ENCODE assay signal across 1 cellular context in the genomic region with DNA sequence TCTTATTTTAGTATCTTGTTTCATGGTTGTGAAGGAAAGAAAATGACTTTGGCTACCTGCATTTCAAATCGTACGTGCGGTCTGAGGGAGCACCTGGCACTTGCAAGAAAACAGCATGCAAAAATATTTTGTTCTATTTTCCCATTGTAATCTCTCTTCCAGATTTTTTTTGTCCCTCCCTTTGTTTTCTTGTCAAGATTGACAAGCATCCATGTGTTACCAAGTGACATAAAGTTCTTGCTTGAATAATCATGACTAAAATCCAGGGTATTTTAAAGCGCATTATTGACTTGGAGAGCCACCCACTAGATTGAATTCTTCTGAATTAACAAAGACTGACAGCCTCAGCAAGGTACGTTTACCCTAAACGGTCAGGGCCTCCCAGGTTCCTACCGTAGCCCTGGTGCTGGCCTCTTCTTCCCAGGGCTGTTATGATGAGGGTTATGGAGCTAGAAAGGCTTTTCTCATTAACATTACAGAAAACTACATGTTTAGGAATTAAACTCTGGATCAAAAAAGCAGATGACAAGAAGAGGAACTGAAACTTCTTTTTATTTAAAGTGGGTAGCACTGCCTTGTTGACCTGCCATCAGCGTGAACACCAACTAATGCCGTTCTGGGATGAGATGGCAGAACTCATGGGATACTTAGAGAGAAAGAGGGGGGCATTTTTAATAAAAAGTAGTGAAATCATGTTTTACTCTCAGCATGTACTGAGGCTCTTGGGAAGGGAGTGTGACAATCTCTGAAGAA.
A peak's percentile ranks its signal among the peaks of the same experiment; 100 is the strongest.
TF ChIP-seq lines count a peak whose summit lies in the region.

No MANE protein-coding gene starts in this region.

TF ChIP-seq in GM12878, 131 proteins besides CTCF, POLR2A, EP300 and RAD21 (continued from another document and continues in another):
- TF ChIP-seq FOXM1 (IDR thresholded peaks at IDR 0.05; ENCODE audit: low read depth, low read length) (no peak), SPI1 (IDR thresholded peaks at IDR 0.05; ENCODE audit: borderline replicate concordance, insufficient read depth, low read depth, low read length) (peak; percentile 97), POLR2AphosphoS5 (IDR thresholded peaks at IDR 0.05; ENCODE audit: low read length) (no peak), MTA2 (IDR thresholded peaks at IDR 0.05; ENCODE audit: low read depth) (peak; percentile 72), NRF1 (conservative IDR thresholded peaks at IDR 0.05; ENCODE audit: low read depth, low read length) (no peak), ZNF274 (IDR thresholded peaks at IDR 0.05; ENCODE audit: insufficient read depth, insufficient read length) (no peak), KAT2A (conservative IDR thresholded peaks at IDR 0.05; ENCODE audit: control insufficient read depth, low read depth, low read length) (no peak), CHD4 (IDR thresholded peaks at IDR 0.05) (no peak), BCL11A (IDR thresholded peaks at IDR 0.05; ENCODE audit: low read depth, low read length) (0 out of 2 replicates have a peak, but pooled peaks have one; percentile 22), POLR2AphosphoS2 (IDR thresholded peaks at IDR 0.05; ENCODE audit: low read depth, low read length) (no peak), KLF5 (IDR thresholded peaks at IDR 0.05; ENCODE audit: partially characterized antibody) (no peak), HDAC6 (IDR thresholded peaks at IDR 0.05; ENCODE audit: unreplicated experiment) (no peak), SUZ12 (IDR thresholded peaks at IDR 0.05; ENCODE audit: unreplicated experiment) (no peak), BACH1 (IDR thresholded peaks at IDR 0.05; ENCODE audit: borderline replicate concordance) (peak; percentile 15; the same call in 1 of the 2 replicates), ZNF622 (IDR thresholded peaks at IDR 0.05) (no peak), PML (IDR thresholded peaks at IDR 0.05; ENCODE audit: low read length) (0 out of 2 replicates have a peak, but pooled peaks have one; percentile 21), SMARCA5 (IDR thresholded peaks at IDR 0.05) (no peak), SIN3A (IDR thresholded peaks at IDR 0.05; ENCODE audit: low read depth, low read length) (no peak), PAX8 (IDR thresholded peaks at IDR 0.05) (no peak), RUNX3 (IDR thresholded peaks at IDR 0.05; ENCODE audit: low read length) (0 out of 2 replicates have a peak, but pooled peaks have one; percentile 9), FOXK2 (IDR thresholded peaks at IDR 0.05) (no peak), ZNF384 (IDR thresholded peaks at IDR 0.05; ENCODE audit: borderline replicate concordance, low read depth, low read length) (no peak), SMAD1 (IDR thresholded peaks at IDR 0.05; ENCODE audit: low read depth, partially characterized antibody) (no peak), RBBP5 (conservative IDR thresholded peaks at IDR 0.05) (no peak), JUND (IDR thresholded peaks at IDR 0.05; ENCODE audit: low read depth, low read length) (no peak), JUNB (IDR thresholded peaks at IDR 0.05) (no peak), WRNIP1 (IDR thresholded peaks at IDR 0.05; ENCODE audit: borderline replicate concordance, low read depth, low read length) (no peak), KDM1A (IDR thresholded peaks at IDR 0.05; ENCODE audit: borderline replicate concordance) (no peak), NFIC (IDR thresholded peaks at IDR 0.05; ENCODE audit: low read depth, low read length) (0 out of 2 replicates have a peak, but pooled peaks have one; percentile 34)
- TF ChIP-seq, protein P1, sequence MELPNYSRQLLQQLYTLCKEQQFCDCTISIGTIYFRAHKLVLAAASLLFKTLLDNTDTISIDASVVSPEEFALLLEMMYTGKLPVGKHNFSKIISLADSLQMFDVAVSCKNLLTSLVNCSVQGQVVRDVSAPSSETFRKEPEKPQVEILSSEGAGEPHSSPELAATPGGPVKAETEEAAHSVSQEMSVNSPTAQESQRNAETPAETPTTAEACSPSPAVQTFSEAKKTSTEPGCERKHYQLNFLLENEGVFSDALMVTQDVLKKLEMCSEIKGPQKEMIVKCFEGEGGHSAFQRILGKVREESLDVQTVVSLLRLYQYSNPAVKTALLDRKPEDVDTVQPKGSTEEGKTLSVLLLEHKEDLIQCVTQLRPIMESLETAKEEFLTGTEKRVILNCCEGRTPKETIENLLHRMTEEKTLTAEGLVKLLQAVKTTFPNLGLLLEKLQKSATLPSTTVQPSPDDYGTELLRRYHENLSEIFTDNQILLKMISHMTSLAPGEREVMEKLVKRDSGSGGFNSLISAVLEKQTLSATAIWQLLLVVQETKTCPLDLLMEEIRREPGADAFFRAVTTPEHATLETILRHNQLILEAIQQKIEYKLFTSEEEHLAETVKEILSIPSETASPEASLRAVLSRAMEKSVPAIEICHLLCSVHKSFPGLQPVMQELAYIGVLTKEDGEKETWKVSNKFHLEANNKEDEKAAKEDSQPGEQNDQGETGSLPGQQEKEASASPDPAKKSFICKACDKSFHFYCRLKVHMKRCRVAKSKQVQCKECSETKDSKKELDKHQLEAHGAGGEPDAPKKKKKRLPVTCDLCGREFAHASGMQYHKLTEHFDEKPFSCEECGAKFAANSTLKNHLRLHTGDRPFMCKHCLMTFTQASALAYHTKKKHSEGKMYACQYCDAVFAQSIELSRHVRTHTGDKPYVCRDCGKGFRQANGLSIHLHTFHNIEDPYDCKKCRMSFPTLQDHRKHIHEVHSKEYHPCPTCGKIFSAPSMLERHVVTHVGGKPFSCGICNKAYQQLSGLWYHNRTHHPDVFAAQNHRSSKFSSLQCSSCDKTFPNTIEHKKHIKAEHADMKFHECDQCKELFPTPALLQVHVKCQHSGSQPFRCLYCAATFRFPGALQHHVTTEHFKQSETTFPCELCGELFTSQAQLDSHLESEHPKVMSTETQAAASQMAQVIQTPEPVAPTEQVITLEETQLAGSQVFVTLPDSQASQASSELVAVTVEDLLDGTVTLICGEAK (IDR thresholded peaks at IDR 0.05; ENCODE audit: borderline replicate concordance), result no peak
- TF ChIP-seq, protein P2, sequence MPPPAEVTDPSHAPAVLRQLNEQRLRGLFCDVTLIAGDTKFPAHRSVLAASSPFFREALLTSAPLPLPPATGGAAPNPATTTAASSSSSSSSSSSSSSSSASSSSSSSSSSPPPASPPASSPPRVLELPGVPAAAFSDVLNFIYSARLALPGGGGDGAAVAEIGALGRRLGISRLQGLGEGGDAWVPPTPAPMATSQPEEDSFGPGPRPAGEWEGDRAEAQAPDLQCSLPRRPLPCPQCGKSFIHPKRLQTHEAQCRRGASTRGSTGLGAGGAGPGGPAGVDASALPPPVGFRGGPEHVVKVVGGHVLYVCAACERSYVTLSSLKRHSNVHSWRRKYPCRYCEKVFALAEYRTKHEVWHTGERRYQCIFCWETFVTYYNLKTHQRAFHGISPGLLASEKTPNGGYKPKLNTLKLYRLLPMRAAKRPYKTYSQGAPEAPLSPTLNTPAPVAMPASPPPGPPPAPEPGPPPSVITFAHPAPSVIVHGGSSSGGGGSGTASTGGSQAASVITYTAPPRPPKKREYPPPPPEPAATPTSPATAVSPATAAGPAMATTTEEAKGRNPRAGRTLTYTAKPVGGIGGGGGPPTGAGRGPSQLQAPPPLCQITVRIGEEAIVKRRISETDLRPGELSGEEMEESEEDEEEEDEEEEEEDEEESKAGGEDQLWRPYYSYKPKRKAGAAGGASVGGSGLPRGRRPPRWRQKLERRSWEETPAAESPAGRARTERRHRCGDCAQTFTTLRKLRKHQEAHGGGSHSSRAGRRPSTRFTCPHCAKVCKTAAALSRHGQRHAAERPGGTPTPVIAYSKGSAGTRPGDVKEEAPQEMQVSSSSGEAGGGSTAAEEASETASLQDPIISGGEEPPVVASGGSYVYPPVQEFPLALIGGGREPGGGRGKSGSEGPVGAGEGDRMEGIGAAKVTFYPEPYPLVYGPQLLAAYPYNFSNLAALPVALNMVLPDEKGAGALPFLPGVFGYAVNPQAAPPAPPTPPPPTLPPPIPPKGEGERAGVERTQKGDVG (CRISPR knock-in tag; IDR thresholded peaks at IDR 0.05), result no peak
- TF ChIP-seq, protein P3, sequence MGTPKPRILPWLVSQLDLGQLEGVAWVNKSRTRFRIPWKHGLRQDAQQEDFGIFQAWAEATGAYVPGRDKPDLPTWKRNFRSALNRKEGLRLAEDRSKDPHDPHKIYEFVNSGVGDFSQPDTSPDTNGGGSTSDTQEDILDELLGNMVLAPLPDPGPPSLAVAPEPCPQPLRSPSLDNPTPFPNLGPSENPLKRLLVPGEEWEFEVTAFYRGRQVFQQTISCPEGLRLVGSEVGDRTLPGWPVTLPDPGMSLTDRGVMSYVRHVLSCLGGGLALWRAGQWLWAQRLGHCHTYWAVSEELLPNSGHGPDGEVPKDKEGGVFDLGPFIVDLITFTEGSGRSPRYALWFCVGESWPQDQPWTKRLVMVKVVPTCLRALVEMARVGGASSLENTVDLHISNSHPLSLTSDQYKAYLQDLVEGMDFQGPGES (IDR thresholded peaks at IDR 0.05), result no peak
- TF ChIP-seq, protein P4, sequence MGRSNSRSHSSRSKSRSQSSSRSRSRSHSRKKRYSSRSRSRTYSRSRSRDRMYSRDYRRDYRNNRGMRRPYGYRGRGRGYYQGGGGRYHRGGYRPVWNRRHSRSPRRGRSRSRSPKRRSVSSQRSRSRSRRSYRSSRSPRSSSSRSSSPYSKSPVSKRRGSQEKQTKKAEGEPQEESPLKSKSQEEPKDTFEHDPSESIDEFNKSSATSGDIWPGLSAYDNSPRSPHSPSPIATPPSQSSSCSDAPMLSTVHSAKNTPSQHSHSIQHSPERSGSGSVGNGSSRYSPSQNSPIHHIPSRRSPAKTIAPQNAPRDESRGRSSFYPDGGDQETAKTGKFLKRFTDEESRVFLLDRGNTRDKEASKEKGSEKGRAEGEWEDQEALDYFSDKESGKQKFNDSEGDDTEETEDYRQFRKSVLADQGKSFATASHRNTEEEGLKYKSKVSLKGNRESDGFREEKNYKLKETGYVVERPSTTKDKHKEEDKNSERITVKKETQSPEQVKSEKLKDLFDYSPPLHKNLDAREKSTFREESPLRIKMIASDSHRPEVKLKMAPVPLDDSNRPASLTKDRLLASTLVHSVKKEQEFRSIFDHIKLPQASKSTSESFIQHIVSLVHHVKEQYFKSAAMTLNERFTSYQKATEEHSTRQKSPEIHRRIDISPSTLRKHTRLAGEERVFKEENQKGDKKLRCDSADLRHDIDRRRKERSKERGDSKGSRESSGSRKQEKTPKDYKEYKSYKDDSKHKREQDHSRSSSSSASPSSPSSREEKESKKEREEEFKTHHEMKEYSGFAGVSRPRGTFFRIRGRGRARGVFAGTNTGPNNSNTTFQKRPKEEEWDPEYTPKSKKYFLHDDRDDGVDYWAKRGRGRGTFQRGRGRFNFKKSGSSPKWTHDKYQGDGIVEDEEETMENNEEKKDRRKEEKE (IDR thresholded peaks at IDR 0.05), result no peak
- TF ChIP-seq, protein P5, sequence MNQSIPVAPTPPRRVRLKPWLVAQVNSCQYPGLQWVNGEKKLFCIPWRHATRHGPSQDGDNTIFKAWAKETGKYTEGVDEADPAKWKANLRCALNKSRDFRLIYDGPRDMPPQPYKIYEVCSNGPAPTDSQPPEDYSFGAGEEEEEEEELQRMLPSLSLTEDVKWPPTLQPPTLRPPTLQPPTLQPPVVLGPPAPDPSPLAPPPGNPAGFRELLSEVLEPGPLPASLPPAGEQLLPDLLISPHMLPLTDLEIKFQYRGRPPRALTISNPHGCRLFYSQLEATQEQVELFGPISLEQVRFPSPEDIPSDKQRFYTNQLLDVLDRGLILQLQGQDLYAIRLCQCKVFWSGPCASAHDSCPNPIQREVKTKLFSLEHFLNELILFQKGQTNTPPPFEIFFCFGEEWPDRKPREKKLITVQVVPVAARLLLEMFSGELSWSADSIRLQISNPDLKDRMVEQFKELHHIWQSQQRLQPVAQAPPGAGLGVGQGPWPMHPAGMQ (IDR thresholded peaks at IDR 0.05; ENCODE audit: borderline replicate concordance), result no peak
- TF ChIP-seq, protein P6, sequence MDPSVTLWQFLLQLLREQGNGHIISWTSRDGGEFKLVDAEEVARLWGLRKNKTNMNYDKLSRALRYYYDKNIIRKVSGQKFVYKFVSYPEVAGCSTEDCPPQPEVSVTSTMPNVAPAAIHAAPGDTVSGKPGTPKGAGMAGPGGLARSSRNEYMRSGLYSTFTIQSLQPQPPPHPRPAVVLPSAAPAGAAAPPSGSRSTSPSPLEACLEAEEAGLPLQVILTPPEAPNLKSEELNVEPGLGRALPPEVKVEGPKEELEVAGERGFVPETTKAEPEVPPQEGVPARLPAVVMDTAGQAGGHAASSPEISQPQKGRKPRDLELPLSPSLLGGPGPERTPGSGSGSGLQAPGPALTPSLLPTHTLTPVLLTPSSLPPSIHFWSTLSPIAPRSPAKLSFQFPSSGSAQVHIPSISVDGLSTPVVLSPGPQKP (IDR thresholded peaks at IDR 0.05; ENCODE audit: low read depth, low read length), result no peak
- TF ChIP-seq, protein P7, sequence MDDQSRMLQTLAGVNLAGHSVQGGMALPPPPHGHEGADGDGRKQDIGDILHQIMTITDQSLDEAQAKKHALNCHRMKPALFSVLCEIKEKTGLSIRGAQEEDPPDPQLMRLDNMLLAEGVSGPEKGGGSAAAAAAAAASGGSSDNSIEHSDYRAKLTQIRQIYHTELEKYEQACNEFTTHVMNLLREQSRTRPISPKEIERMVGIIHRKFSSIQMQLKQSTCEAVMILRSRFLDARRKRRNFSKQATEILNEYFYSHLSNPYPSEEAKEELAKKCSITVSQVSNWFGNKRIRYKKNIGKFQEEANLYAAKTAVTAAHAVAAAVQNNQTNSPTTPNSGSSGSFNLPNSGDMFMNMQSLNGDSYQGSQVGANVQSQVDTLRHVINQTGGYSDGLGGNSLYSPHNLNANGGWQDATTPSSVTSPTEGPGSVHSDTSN (IDR thresholded peaks at IDR 0.05; ENCODE audit: insufficient replicate concordance, low read depth, low read length), result no peak
- TF ChIP-seq, protein P8, sequence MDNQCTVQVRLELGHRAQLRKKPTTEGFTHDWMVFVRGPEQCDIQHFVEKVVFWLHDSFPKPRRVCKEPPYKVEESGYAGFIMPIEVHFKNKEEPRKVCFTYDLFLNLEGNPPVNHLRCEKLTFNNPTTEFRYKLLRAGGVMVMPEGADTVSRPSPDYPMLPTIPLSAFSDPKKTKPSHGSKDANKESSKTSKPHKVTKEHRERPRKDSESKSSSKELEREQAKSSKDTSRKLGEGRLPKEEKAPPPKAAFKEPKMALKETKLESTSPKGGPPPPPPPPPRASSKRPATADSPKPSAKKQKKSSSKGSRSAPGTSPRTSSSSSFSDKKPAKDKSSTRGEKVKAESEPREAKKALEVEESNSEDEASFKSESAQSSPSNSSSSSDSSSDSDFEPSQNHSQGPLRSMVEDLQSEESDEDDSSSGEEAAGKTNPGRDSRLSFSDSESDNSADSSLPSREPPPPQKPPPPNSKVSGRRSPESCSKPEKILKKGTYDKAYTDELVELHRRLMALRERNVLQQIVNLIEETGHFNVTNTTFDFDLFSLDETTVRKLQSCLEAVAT (IDR thresholded peaks at IDR 0.05), result no peak
- TF ChIP-seq, protein P9, sequence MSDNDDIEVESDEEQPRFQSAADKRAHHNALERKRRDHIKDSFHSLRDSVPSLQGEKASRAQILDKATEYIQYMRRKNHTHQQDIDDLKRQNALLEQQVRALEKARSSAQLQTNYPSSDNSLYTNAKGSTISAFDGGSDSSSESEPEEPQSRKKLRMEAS (IDR thresholded peaks at IDR 0.05; ENCODE audit: low read depth, low read length), result no peak
- TF ChIP-seq, protein P10, sequence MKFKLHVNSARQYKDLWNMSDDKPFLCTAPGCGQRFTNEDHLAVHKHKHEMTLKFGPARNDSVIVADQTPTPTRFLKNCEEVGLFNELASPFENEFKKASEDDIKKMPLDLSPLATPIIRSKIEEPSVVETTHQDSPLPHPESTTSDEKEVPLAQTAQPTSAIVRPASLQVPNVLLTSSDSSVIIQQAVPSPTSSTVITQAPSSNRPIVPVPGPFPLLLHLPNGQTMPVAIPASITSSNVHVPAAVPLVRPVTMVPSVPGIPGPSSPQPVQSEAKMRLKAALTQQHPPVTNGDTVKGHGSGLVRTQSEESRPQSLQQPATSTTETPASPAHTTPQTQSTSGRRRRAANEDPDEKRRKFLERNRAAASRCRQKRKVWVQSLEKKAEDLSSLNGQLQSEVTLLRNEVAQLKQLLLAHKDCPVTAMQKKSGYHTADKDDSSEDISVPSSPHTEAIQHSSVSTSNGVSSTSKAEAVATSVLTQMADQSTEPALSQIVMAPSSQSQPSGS (IDR thresholded peaks at IDR 0.05; ENCODE audit: low read length), result 0 out of 2 replicates have a peak, but pooled peaks have one; percentile 11
